In genomic region chr21:45972353-45972715, GRCh38 we compare ENCODE assay signal across 10 cellular contexts. TPM values are rescaled to one million over a fixed set of nuclear protein-coding genes. Genes with fewer than 3 reads are reported as not detected.
A peak's percentile ranks its signal among the peaks of the same experiment; 100 is the strongest.
DNase-seq lines count a peak whose midpoint lies in the region; ATAC-seq and TF ChIP-seq lines count a peak whose summit lies in the region.
"Had no signal": no experiment of that assay in that cellular context is flagged by ENCODE, and none has a peak within 500 bp of the region (broad histone marks: within the 10 kb centered on the region; RNA-seq: fewer than 3 reads in every experiment).

No MANE protein-coding gene starts in this region.

- DNase-seq in lower lobe of right lung (peak; percentile 45), thyroid gland (no peak), DMS53 (lab: John Stamatoyannopoulos, UW) (no peak), SKM-1 treated with dmso at 0.1 percent for 144 hours (lab: John Stamatoyannopoulos, UW; ENCODE audit: unreplicated experiment) (no peak), NCI-H82 treated with DMSO at 0.1 percent for 48 hours (lab: John Stamatoyannopoulos, UW; ENCODE audit: unreplicated experiment) (no peak)
- DNase-seq: OCI-M1 had no signal

- WGBS in thyroid gland, 2 donors, result 80% methylated on average over 4 of the region's 19 CpGs; no CpG with 5 or more reads in 1 of the 2 donors

- H3K27ac ChIP-seq in HUES6 (ENCODE audit: low read depth, low read length) (peak overlapping the region; percentile 89; the same call in 1 of the 2 replicates), duodenal mucosa (ENCODE audit: low read depth, low read length) (peak overlapping the region; percentile 42), lower lobe of right lung (peak overlapping the region; percentile 92), thyroid gland (peak overlapping the region; percentile 37 to 80 (median 74))

- H3K27me3 ChIP-seq in HUES6 (ENCODE audit: control insufficient read depth, insufficient read depth, low read length), result 0 out of 2 replicates have a peak, but pooled peaks cover 6% of the 10 kb centered on the region
- H3K27me3 ChIP-seq in duodenal mucosa (ENCODE audit: control insufficient read depth in 1 of 2, insufficient read depth in 2 of 2, low read length in 2 of 2), result peaks cover 29% of the 10 kb centered on the region in 2 donors
- H3K27me3 ChIP-seq in lower lobe of right lung (ENCODE audit: low read depth), result peaks cover 48% of the 10 kb centered on the region
- H3K27me3 ChIP-seq in thyroid gland, result no peaks in the 10 kb centered on the region

- H3K4me1 ChIP-seq in HUES6 (ENCODE audit: control insufficient read depth, insufficient read depth, low read length), result peaks cover 34% of the 10 kb centered on the region
- H3K4me1 ChIP-seq in duodenal mucosa (ENCODE audit: control insufficient read depth in 1 of 2, insufficient read depth in 2 of 2, low read length in 2 of 2), result peaks cover 8 to 20% of the 10 kb centered on the region in 2 donors
- H3K4me1 ChIP-seq in lower lobe of right lung, result peaks cover 49% of the 10 kb centered on the region
- H3K4me1 ChIP-seq in thyroid gland, result peaks cover 4 to 48% of the 10 kb centered on the region in 2 donors

- H3K36me3 ChIP-seq in HUES6 (ENCODE audit: control insufficient read depth, insufficient read depth, low read length) (no peaks in the 10 kb centered on the region), duodenal mucosa (ENCODE audit: control insufficient read depth in 1 of 2, insufficient read depth in 2 of 2, low read length in 2 of 2) (no peaks in the 10 kb centered on the region), lower lobe of right lung (no peaks in the 10 kb centered on the region), thyroid gland (no peaks in the 10 kb centered on the region)
- H3K36me3 ChIP-seq: HAP-1 had no signal

- H3K9me3 ChIP-seq in HUES6 (ENCODE audit: control insufficient read depth, insufficient read depth, low read depth, low read length) (no peaks in the 10 kb centered on the region), duodenal mucosa (ENCODE audit: control insufficient read depth in 1 of 2, low read length in 2 of 2) (no peaks in the 10 kb centered on the region), lower lobe of right lung (no peaks in the 10 kb centered on the region), thyroid gland (no peaks in the 10 kb centered on the region)
- H3K9me3 ChIP-seq: HAP-1 had no signal

- intact Hi-C loops in lower lobe of right lung (cut with DNase I), result no loop called here
- intact Hi-C loops in thyroid gland (cut with DNase I), result loop anchor here (2.0 to 5.0 kb wide), 2 partner anchors 126 to 255 kb away; partner anchors contain the start of genes COL6A2 and LSS

- H3K4me3 ChIP-seq in HUES6 (ENCODE audit: low read depth, low read length) (peak overlapping the region; percentile 65), duodenal mucosa (ENCODE audit: low read depth in 1 of 2, low read length in 2 of 2) (no peak overlapping the region), lower lobe of right lung (peak overlapping the region; percentile 63), thyroid gland (replicated peaks in 1 of 3) (peak overlapping the region in 1 of 3 donors; percentile 23)
- H3K4me3 ChIP-seq: HAP-1 had no signal

- TF ChIP-seq CTCF in lower lobe of right lung (IDR thresholded peaks at IDR 0.05) (no peak), thyroid gland (IDR thresholded peaks at IDR 0.05) (no peak)

- TF ChIP-seq POLR2A in thyroid gland (IDR thresholded peaks at IDR 0.05), result no peak

- H3K9ac ChIP-seq in HUES6 (ENCODE audit: low read length) (peak overlapping the region; percentile 82), duodenal mucosa (ENCODE audit: low read depth in 1 of 2, low read length in 2 of 2) (peak overlapping the region in 1 of 2 donors; percentile 4)

- ATAC-seq in lower lobe of right lung (peak in 1 of 2 donors; percentile 18), GM21515 (IDR thresholded peaks at IDR 0.05; ENCODE audit: unreplicated experiment) (no peak)

RNA-seq across cellular contexts. Expression of gene COL6A1, which starts 9.2 kb away (rescaled TPM):
- total RNA-seq in lower lobe of right lung, result 148 TPM
- 100 to 1,000 TPM in 3 of 4 donors, 10 to 100 TPM in 1; 96.1 to 213 (median 162) TPM for total RNA-seq in thyroid gland

Comparison
In these comparisons a context has a peak if more than half of its experiments do, and no peak if none do; other contexts are left out.
1. H3K27ac ChIP-seq: peak in every context shown above with its lines; median percentile 92 in lower lobe of right lung; 89 in HUES6; 74 in thyroid gland; 42 in duodenal mucosa.
2. H3K4me3 ChIP-seq: peak in HUES6 (single experiment) and lower lobe of right lung (single experiment); none in duodenal mucosa (0 of 2).